In genomic region chr11:96150609-96151008, GRCh38 we compare ENCODE assay signal across 2 cellular contexts.
TF ChIP-seq lines count a peak whose summit lies in the region.

No MANE protein-coding gene starts in this region.

TF ChIP-seq in SK-N-SH, 30 proteins besides CTCF, POLR2A, EP300 and RAD21 (continued from another document):
- TF ChIP-seq, protein P1, sequence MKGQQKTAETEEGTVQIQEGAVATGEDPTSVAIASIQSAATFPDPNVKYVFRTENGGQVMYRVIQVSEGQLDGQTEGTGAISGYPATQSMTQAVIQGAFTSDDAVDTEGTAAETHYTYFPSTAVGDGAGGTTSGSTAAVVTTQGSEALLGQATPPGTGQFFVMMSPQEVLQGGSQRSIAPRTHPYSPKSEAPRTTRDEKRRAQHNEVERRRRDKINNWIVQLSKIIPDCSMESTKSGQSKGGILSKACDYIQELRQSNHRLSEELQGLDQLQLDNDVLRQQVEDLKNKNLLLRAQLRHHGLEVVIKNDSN (IDR thresholded peaks at IDR 0.05; ENCODE audit: borderline replicate concordance, low read depth), result no peak
- TF ChIP-seq MEF2A (IDR thresholded peaks at IDR 0.05; ENCODE audit: borderline replicate concordance, low read depth), result no peak
- no peak for TF ChIP-seq GATA2 (CRISPR knock-in tag; IDR thresholded peaks at IDR 0.05)
- TF ChIP-seq EZH2phosphoT487 (IDR thresholded peaks at IDR 0.05; ENCODE audit: borderline replicate concordance, low read depth), result no peak
- no peak for TF ChIP-seq MAX (IDR thresholded peaks at IDR 0.05; ENCODE audit: low read depth)
- TF ChIP-seq ELF1 (IDR thresholded peaks at IDR 0.05), result no peak
- no peak for TF ChIP-seq JUND (IDR thresholded peaks at IDR 0.05)
- TF ChIP-seq FOXM1 (IDR thresholded peaks at IDR 0.05; ENCODE audit: low read depth), result no peak
- TF ChIP-seq GABPA (IDR thresholded peaks at IDR 0.05; ENCODE audit: low read depth), result no peak
- no peak for TF ChIP-seq POLR2AphosphoS5 (IDR thresholded peaks at IDR 0.05; ENCODE audit: low read depth, low read length)
TF ChIP-seq in SK-N-SH: peak in this region for 0.

TF ChIP-seq in SK-N-SH treated with all-trans-retinoic acid at 6 μM for 48 hours, 23 proteins besides CTCF, POLR2A, EP300 and RAD21 (continued from another document):
- TF ChIP-seq TSHZ2 (CRISPR knock-in tag; IDR thresholded peaks at IDR 0.05) (no peak), RARB (CRISPR knock-in tag; IDR thresholded peaks at IDR 0.05) (no peak)
